In the genomic region with DNA sequence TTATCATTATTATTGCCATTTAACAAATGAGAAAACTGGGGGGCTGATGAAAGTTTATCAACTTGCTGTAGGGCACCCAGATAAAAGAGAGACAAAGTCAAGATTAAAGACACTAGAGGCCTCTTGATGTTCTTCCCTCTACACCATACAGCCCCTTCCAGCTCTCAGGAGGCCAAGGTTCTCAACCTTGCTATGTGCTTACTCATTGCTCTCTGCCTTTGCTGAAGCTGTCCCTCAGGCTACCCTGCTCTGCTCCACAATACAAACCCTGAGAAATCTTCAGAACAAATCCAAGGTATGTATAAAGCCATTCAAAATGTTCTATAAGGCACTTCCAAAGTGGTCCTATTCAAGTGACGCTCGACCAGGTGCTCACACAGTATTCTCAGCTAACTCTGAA, we compare ENCODE assay signal across 32 cellular contexts.
"Had no signal": no experiment of that assay in that cellular context is flagged by ENCODE, and none has a peak within 500 bp of the region (broad histone marks: within the 10 kb centered on the region; RNA-seq: fewer than 3 reads in every experiment).

No MANE protein-coding gene starts in this region.

- H3K36me3 Mint-ChIP-seq: naive B cell; natural killer cell; neural progenitor cell; stimulated activated naive B cell treated with anti-CD40 and anti-IgM and Interleukin-4, amounts not matched to agents 10 μg/mL and 1 μg/mL and 100 μg/mL, for 72 hours had no signal

- H3K36me3 ChIP-seq: left lung, lower lobe of right lung, neural progenitor cell, neutrophil, prostate gland, stomach, thyroid gland, transverse colon, upper lobe of right lung had no signal

- H3K27ac Mint-ChIP-seq: naive B cell; natural killer cell; nephron progenitor cell; neural progenitor cell; stimulated activated naive B cell treated with anti-CD40 and anti-IgM and Interleukin-4, amounts not matched to agents 10 μg/mL and 1 μg/mL and 100 μg/mL, for 72 hours had no signal

- H3K4me3 Mint-ChIP-seq: naive B cell; natural killer cell; nephron progenitor cell; neural progenitor cell; stimulated activated naive B cell treated with anti-CD40 and anti-IgM and Interleukin-4, amounts not matched to agents 10 μg/mL and 1 μg/mL and 100 μg/mL, for 72 hours had no signal

- H3K9me3 Mint-ChIP-seq: stimulated activated naive B cell treated with anti-CD40 and anti-IgM and Interleukin-4, amounts not matched to agents 10 μg/mL and 1 μg/mL and 100 μg/mL, for 72 hours had no signal

- H3K4me1 ChIP-seq: left lung, lower lobe of right lung, neural progenitor cell, parathyroid adenoma, prostate gland, stomach, thyroid gland, transverse colon, upper lobe of right lung had no signal

- H3K27ac ChIP-seq: left lung, lower lobe of right lung, neural progenitor cell, neutrophil, parathyroid adenoma, prostate gland, skin epidermis, stomach, testis, thyroid gland, transverse colon, upper lobe of right lung had no signal

- DNase-seq: hippocampal formation; kidney; left colon; left lung; lower lobe of right lung; mammary epithelial cell; mesenchymal stem cell; naive B cell; natural killer cell; nephron progenitor cell; occipital lobe; retina; right cardiac atrium; stimulated activated CD4-positive, alpha-beta T cell treated with anti-CD3 and anti-CD28 coated beads, Interleukin-12 subunit alpha, Interleukin-12 subunit beta, amount 100 ng/mL, for 4 hours; stimulated activated CD4-positive, alpha-beta T cell treated with anti-CD3 and anti-CD28 coated beads, Interleukin-15, amount 100 ng/mL, for 24 hours; stimulated activated CD4-positive, alpha-beta T cell treated with anti-CD3 and anti-CD28 coated beads, Interleukin-2, amount 100 ng/mL, for 24 hours; stimulated activated CD4-positive, alpha-beta T cell treated with anti-CD3 and anti-CD28 coated beads, Interleukin-4, amount 100 ng/mL, for 1 hour; stimulated activated naive B cell treated with anti-CD40 and anti-IgM and Interleukin-4, amounts not matched to agents 10 μg/mL and 1 μg/mL and 100 μg/mL, for 72 hours; stimulated activated naive CD8-positive, alpha-beta T cell treated with anti-CD3 and anti-CD28 coated beads, Interleukin-15, Interleukin-2, amounts not matched to agents 100 U/mL and 50 U/mL, for 24 hours; stomach; testis; thyroid gland; transverse colon; upper lobe of right lung had no signal

- H3K27me3 ChIP-seq: left lung, neural progenitor cell, neutrophil, stomach, testis, thyroid gland, transverse colon, upper lobe of right lung had no signal

- ATAC-seq: left colon; left lung; natural killer cell; right cardiac atrium; sciatic nerve; stimulated activated naive B cell treated with anti-CD40 and anti-IgM and Interleukin-4, amounts not matched to agents 10 μg/mL and 1 μg/mL and 100 μg/mL, for 72 hours; stimulated activated naive CD8-positive, alpha-beta T cell treated with anti-CD3 and anti-CD28 coated beads, Interleukin-15, Interleukin-2, amounts not matched to agents 100 U/mL and 50 U/mL, for 24 hours; upper lobe of right lung had no signal

- H3K4me2 ChIP-seq: neural progenitor cell had no signal

- H3K9ac ChIP-seq: neural progenitor cell, parathyroid adenoma had no signal

- H2AFZ ChIP-seq: parathyroid adenoma had no signal

- H3K4me3 ChIP-seq: left lung, lower lobe of right lung, neural progenitor cell, prostate gland, skin epidermis, stomach, testis, thyroid gland, transverse colon, upper lobe of right lung had no signal

- H3K4me1 Mint-ChIP-seq: naive B cell; natural killer cell; neural progenitor cell; stimulated activated naive B cell treated with anti-CD40 and anti-IgM and Interleukin-4, amounts not matched to agents 10 μg/mL and 1 μg/mL and 100 μg/mL, for 72 hours had no signal

- H3K79me2 ChIP-seq: parathyroid adenoma had no signal

- FAIRE-seq: islet of Langerhans, kidney, urothelium cell line had no signal

- H3K9me3 ChIP-seq: left lung, lower lobe of right lung, neutrophil, prostate gland, stomach, testis, thyroid gland, transverse colon, upper lobe of right lung had no signal
